ENCODE assay signal across 18 cellular contexts in genomic region chr12:80208081-80208480, GRCh38.
DNase-seq lines count a peak whose midpoint lies in the region; ATAC-seq, FAIRE-seq and TF ChIP-seq lines count a peak whose summit lies in the region.
"Had no signal": no experiment of that assay in that cellular context is flagged by ENCODE, and none has a peak within 500 bp of the region (broad histone marks: within the 10 kb centered on the region; RNA-seq: fewer than 3 reads in every experiment).

No MANE protein-coding gene starts in this region.

- ATAC-seq in GM21515 (IDR thresholded peaks at IDR 0.05; ENCODE audit: unreplicated experiment) = no peak
- ATAC-seq: CD8-positive, alpha-beta T cell had no signal

- no TSS peak for BruUV-seq in PC-9 (replicated peaks; lab: Mats Ljungman, UMichigan)

- intact Hi-C loops in PC-9 (cut with micrococcal nuclease; ENCODE audit: unreplicated experiment) = no loop called here

- H3K27ac ChIP-seq in PC-9 = no peak overlapping the region
- H3K27ac ChIP-seq: BLaER1, C4-2B had no signal

- no peak overlapping the region for H3K4me3 ChIP-seq in PC-9
- H3K4me3 ChIP-seq: BLaER1 had no signal

- TF ChIP-seq POLR2A in H54 (IDR thresholded peaks at IDR 0.05; ENCODE audit: low read depth, low read length) = no peak

- H3F3A ChIP-seq in PC-9 (ENCODE audit: insufficient read depth, low read depth) = no peaks in the 10 kb centered on the region

- peak overlapping the region; percentile 23; the same call in 1 of the 2 replicates for H2AFZ ChIP-seq in PC-9

- no peaks in the 10 kb centered on the region for H3K79me2 ChIP-seq in PC-9 (ENCODE audit: low read depth)

- POLR2A ChIA-PET in PC-9 (lab: Charles Lee; ENCODE audit: unreplicated experiment) = no interaction called here

- no peaks in the 10 kb centered on the region for H3K9me3 ChIP-seq in PC-9 (ENCODE audit: insufficient read depth, low read depth)
- H3K9me3 ChIP-seq: BLaER1 had no signal

- FAIRE-seq in H54 (lab: Jason Lieb, UNC) = peak; percentile 53
- FAIRE-seq: GM12892 had no signal

- CTCF ChIA-PET in PC-9 (lab: Charles Lee) = no interaction called here

- TF ChIP-seq CTCF in PC-9 (conservative IDR thresholded peaks at IDR 0.05) = no peak

- H3K36me3 ChIP-seq in PC-9 (ENCODE audit: low read depth) = no peaks in the 10 kb centered on the region
- H3K36me3 ChIP-seq: BLaER1 had no signal

- DNase-seq in H54 (ENCODE audit: insufficient read length, low spot score) = no peak
- DNase-seq in PC-9 = no peak
- DNase-seq in renal cortical epithelial cell (ENCODE audit: low read depth) = peak; percentile 57
- DNase-seq in NCI-H1436 treated with DMSO at 0.1 percent for 48 hours (lab: John Stamatoyannopoulos, UW) = no peak
- no peak for DNase-seq in NCI-H1105 (lab: John Stamatoyannopoulos, UW)
- DNase-seq: Caco-2; CD4-positive, CD25-positive, alpha-beta regulatory T cell; CD8-positive, alpha-beta T cell; DMS153; DND-41; GOT3; H7; HCEC 1CT; HFFc6 had no signal

- no peaks in the 10 kb centered on the region; the same call in 1 of the 2 replicates for H3K9me2 ChIP-seq in PC-9 (ENCODE audit: insufficient read depth)

- no peaks in the 10 kb centered on the region for H3K4me1 ChIP-seq in PC-9 (replicated peaks; ENCODE audit: insufficient read depth)

- H4K20me1 ChIP-seq in PC-9 (ENCODE audit: insufficient read depth) = no peaks in the 10 kb centered on the region
- H4K20me1 ChIP-seq: BLaER1 had no signal

- H3K4me2 ChIP-seq in PC-9 = no peak overlapping the region
- H3K4me2 ChIP-seq: BLaER1 had no signal

- no peaks in the 10 kb centered on the region for H3K27me3 ChIP-seq in PC-9 (ENCODE audit: insufficient read depth, low read depth)
- H3K27me3 ChIP-seq: BLaER1 had no signal
